ENCODE assay signal across 21 cellular contexts in the genomic region with DNA sequence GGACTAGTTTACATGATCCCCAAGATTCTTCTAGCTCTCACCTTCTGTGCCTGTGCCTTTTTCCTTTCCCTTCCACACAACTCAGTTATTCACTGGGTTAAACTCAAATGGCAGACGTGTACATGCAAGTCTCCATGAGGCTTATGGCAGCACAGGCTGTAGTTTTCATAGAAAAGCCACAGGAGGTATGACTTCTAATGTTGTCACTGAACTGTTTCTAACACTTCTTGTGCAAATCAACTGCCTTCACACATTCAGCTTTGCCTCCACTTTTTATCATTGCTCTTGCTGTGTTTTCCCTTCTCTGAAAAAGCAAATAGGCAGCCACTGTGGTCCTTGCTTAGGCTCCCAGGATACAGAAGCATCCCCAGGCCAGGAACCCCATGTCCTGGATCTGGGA. TPM values are rescaled to one million over a fixed set of nuclear protein-coding genes. Genes with fewer than 3 reads are reported as not detected.
A peak's percentile ranks its signal among the peaks of the same experiment; 100 is the strongest.
DNase-seq lines count a peak whose midpoint lies in the region; ATAC-seq and TF ChIP-seq lines count a peak whose summit lies in the region.
"Had no signal": no experiment of that assay in that cellular context is flagged by ENCODE, and none has a peak within 500 bp of the region (broad histone marks: within the 10 kb centered on the region; RNA-seq: fewer than 3 reads in every experiment).

No MANE protein-coding gene starts in this region.

- H3K9me3 ChIP-seq in KOPT-K1 (ENCODE audit: insufficient read depth, low read length, poor library complexity, severe bottlenecking) (peaks cover 29% of the 10 kb centered on the region), osteoblast (ENCODE audit: low read depth, low read length) (no peaks in the 10 kb centered on the region)

- H3K4me3 ChIP-seq in osteoblast (ENCODE audit: insufficient read depth, low read length) = no peak overlapping the region
- H3K4me3 ChIP-seq: GM23248, right atrium auricular region, upper lobe of left lung had no signal

- peak overlapping the region; percentile 96 to 97 for H3K27ac Mint-ChIP-seq in activated naive CD4-positive, alpha-beta T cell treated with anti-CD3 and anti-CD28 coated beads, Interleukin-2, amount 50 U/mL, for 72 hours
- peak overlapping the region; percentile 97 to 98 for H3K27ac Mint-ChIP-seq in natural killer cell treated with Interleukin-12 subunit alpha and Interleukin-12 subunit beta and Interleukin-15 and Interleukin-18, amount 100 ng/mL, for 72 hours
- H3K27ac Mint-ChIP-seq: dendritic cell treated with granulocyte-macrophage colony-stimulating factor and Interleukin-4, amounts not matched to agents 40 ng/mL and 50 ng/mL, for 4 days had no signal

- H3K36me3 ChIP-seq in KOPT-K1 (ENCODE audit: insufficient read depth, low read length) (peaks cover 12% of the 10 kb centered on the region), osteoblast (ENCODE audit: insufficient read depth, low read length) (no peaks in the 10 kb centered on the region)
- H3K36me3 ChIP-seq: right atrium auricular region, upper lobe of left lung had no signal

- TF ChIP-seq CTCF in osteoblast (IDR thresholded peaks at IDR 0.05; ENCODE audit: extremely low read depth, low read depth, low read length) = no peak

- peaks cover 14 to 43% of the 10 kb centered on the region in 2 donors for H3K36me3 Mint-ChIP-seq in activated naive CD4-positive, alpha-beta T cell treated with anti-CD3 and anti-CD28 coated beads, Interleukin-2, amount 50 U/mL, for 72 hours
- peaks cover 21% of the 10 kb centered on the region for H3K36me3 Mint-ChIP-seq in natural killer cell treated with Interleukin-12 subunit alpha and Interleukin-12 subunit beta and Interleukin-15 and Interleukin-18, amount 100 ng/mL, for 72 hours

- peak overlapping the region; percentile 100 for H3K27ac ChIP-seq in KOPT-K1 (ENCODE audit: low read depth, low read length, poor library complexity, severe bottlenecking)
- no peak overlapping the region for H3K27ac ChIP-seq in osteoblast (ENCODE audit: low read depth, low read length)
- H3K27ac ChIP-seq: GM23248, right atrium auricular region had no signal

- ATAC-seq in activated naive CD4-positive, alpha-beta T cell treated with anti-CD3 and anti-CD28 coated beads, Interleukin-2, amount 50 U/mL, for 72 hours = peak; percentile 18 to 40
- peak; percentile 84 to 90 for ATAC-seq in natural killer cell treated with Interleukin-12 subunit alpha and Interleukin-12 subunit beta and Interleukin-15 and Interleukin-18, amount 100 ng/mL, for 72 hours
- ATAC-seq in HG03045 (IDR thresholded peaks at IDR 0.05; ENCODE audit: unreplicated experiment) = no peak
- ATAC-seq: left cardiac atrium had no signal

- H3K9me3 Mint-ChIP-seq in activated naive CD4-positive, alpha-beta T cell treated with anti-CD3 and anti-CD28 coated beads, Interleukin-2, amount 50 U/mL, for 72 hours = peaks cover 9 to 20% of the 10 kb centered on the region in 2 donors
- H3K9me3 Mint-ChIP-seq in natural killer cell treated with Interleukin-12 subunit alpha and Interleukin-12 subunit beta and Interleukin-15 and Interleukin-18, amount 100 ng/mL, for 72 hours = peaks cover 14% of the 10 kb centered on the region

- H3K4me2 ChIP-seq in osteoblast (ENCODE audit: insufficient read depth, low read length) = no peak overlapping the region

- peak; percentile 67 for DNase-seq in activated CD8-positive, alpha-beta memory T cell treated with anti-CD3 and anti-CD28 coated beads for 24 hours
- DNase-seq in activated CD8-positive, alpha-beta memory T cell treated with anti-CD3 and anti-CD28 coated beads, Interleukin-2, amount 50 U/mL, for 4 hours = no peak
- peak in 1 of 2 donors; percentile 21 for DNase-seq in activated naive CD4-positive, alpha-beta T cell treated with anti-CD3 and anti-CD28 coated beads, Interleukin-2, amount 50 U/mL, for 72 hours (ENCODE audit: low spot score in 2 of 2)
- no peak for DNase-seq in natural killer cell treated with Interleukin-12 subunit alpha and Interleukin-12 subunit beta and Interleukin-15 and Interleukin-18, amount 100 ng/mL, for 72 hours (ENCODE audit: low spot score)
- DNase-seq in osteoblast (ENCODE audit: insufficient read length, low spot score, missing footprints) (no peak), NCI-H1105 (lab: John Stamatoyannopoulos, UW) (no peak)
- DNase-seq: GM23248, Karpas-422, left cardiac atrium, mesenchymal stem cell, NCI-H187 treated with DMSO at 0.1 percent for 48 hours, NCI-H748 treated with DMSO at 0.1 percent for 48 hours, OCI-M1, upper lobe of left lung had no signal

- no peak overlapping the region for H2AFZ ChIP-seq in osteoblast (ENCODE audit: low read length)
- H2AFZ ChIP-seq: GM23248 had no signal

- H3K4me3 Mint-ChIP-seq in natural killer cell treated with Interleukin-12 subunit alpha and Interleukin-12 subunit beta and Interleukin-15 and Interleukin-18, amount 100 ng/mL, for 72 hours = peak overlapping the region; percentile 85
- H3K4me3 Mint-ChIP-seq: dendritic cell treated with granulocyte-macrophage colony-stimulating factor and Interleukin-4, amounts not matched to agents 40 ng/mL and 50 ng/mL, for 4 days had no signal

- H4K20me1 ChIP-seq in osteoblast (ENCODE audit: insufficient read depth, low read length) = no peaks in the 10 kb centered on the region

- no peaks in the 10 kb centered on the region for H3K27me3 ChIP-seq in osteoblast (ENCODE audit: insufficient read depth, low read length)
- H3K27me3 ChIP-seq: right atrium auricular region, upper lobe of left lung had no signal

- no peaks in the 10 kb centered on the region for H3K4me1 ChIP-seq in osteoblast (ENCODE audit: insufficient read depth, low read length)

- H3K79me2 ChIP-seq in osteoblast (ENCODE audit: insufficient read depth, low read length) = no peaks in the 10 kb centered on the region

- H3K27me3 Mint-ChIP-seq in natural killer cell treated with Interleukin-12 subunit alpha and Interleukin-12 subunit beta and Interleukin-15 and Interleukin-18, amount 100 ng/mL, for 72 hours = no peaks in the 10 kb centered on the region

- H3K4me1 Mint-ChIP-seq in natural killer cell treated with Interleukin-12 subunit alpha and Interleukin-12 subunit beta and Interleukin-15 and Interleukin-18, amount 100 ng/mL, for 72 hours (ENCODE audit: low read depth in 2 of 2) = peaks cover 68 to 70% of the 10 kb centered on the region in 2 donors

RNA-seq across cellular contexts. Expression of a gene that starts 5.3 kb away (rescaled TPM):
- 100 to 1,000 TPM in 1 of 2 donors, 10 to 100 TPM in 1; 73.1 to 115 TPM for total RNA-seq in activated naive CD4-positive, alpha-beta T cell treated with anti-CD3 and anti-CD28 coated beads, Interleukin-2, amount 50 U/mL, for 72 hours
- 100 to 1,000 TPM in 1 of 2 donors, 10 to 100 TPM in 1; 75.5 to 136 TPM for total RNA-seq in natural killer cell treated with Interleukin-12 subunit alpha and Interleukin-12 subunit beta and Interleukin-15 and Interleukin-18, amount 100 ng/mL, for 72 hours
- total RNA-seq in osteoblast = not detected in 2 replicates
- total RNA-seq: GM23248, myocyte, osteocyte had no signal

RNA-seq across cellular contexts. Expression of a gene that starts 15.5 kb away (rescaled TPM):
- total RNA-seq in activated naive CD4-positive, alpha-beta T cell treated with anti-CD3 and anti-CD28 coated beads, Interleukin-2, amount 50 U/mL, for 72 hours = 10 to 100 TPM in 1 of 2 donors, 1 to 10 TPM in 1; 3.1 to 10.7 TPM
- total RNA-seq in natural killer cell treated with Interleukin-12 subunit alpha and Interleukin-12 subunit beta and Interleukin-15 and Interleukin-18, amount 100 ng/mL, for 72 hours = 1 to 10 TPM; 6.6 to 8.8 TPM
- not detected in 2 replicates for total RNA-seq in osteoblast
- total RNA-seq: A673, GM23248, myocyte, osteocyte had no signal

RNA-seq across cellular contexts. Expression of a gene that starts 46.4 kb away (rescaled TPM):
- total RNA-seq in activated naive CD4-positive, alpha-beta T cell treated with anti-CD3 and anti-CD28 coated beads, Interleukin-2, amount 50 U/mL, for 72 hours = 10 to 100 TPM; 47.8 to 56.5 TPM
- total RNA-seq in natural killer cell treated with Interleukin-12 subunit alpha and Interleukin-12 subunit beta and Interleukin-15 and Interleukin-18, amount 100 ng/mL, for 72 hours = 10 to 100 TPM; 26.1 to 39.2 TPM
- total RNA-seq in osteoblast = 8.8 and 9.4 TPM in 2 replicates
- total RNA-seq: GM23248, osteocyte had no signal

Comparison
In these comparisons a context has a peak if more than half of its experiments do, and no peak if none do; other contexts are left out.
1. RNA of a gene that starts 5.3 kb away (total RNA-seq): 75.5 to 136 TPM in natural killer cell treated with Interleukin-12 subunit alpha and Interleukin-12 subunit beta and Interleukin-15 and Interleukin-18, amount 100 ng/mL, for 72 hours and 73.1 to 115 TPM in activated naive CD4-positive, alpha-beta T cell treated with anti-CD3 and anti-CD28 coated beads, Interleukin-2, amount 50 U/mL, for 72 hours; not detected in osteoblast; every median in the first group is over 10 times any median in the second.